6 cellular contexts compared by ENCODE assay signal in the genomic region with DNA sequence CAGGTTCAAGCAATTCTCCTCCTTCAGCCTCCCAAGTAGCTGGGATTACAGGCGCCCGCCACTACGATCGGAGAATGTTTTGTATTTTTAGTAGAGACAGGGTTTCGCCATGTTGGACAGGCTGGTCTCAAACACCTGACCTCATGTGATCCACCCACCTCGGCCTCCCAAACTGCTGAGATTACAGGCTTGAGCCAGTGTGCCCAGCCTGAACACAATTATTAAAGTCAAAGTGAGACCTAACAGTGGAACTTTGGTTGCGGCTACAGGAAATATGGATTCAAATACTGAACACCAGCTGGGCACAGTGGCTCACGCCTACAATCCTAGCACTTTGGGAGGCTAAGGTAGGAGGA. TPM values are rescaled to one million over a fixed set of nuclear protein-coding genes. Genes with fewer than 3 reads are reported as not detected.
A peak's percentile ranks its signal among the peaks of the same experiment; 100 is the strongest.
DNase-seq lines count a peak whose midpoint lies in the region; ATAC-seq and TF ChIP-seq lines count a peak whose summit lies in the region.
"Not testable (repeated sequence)": the region's sequence is repeated elsewhere in the genome, so short reads cannot be mapped to it uniquely, and the experiment has no call there.

No MANE protein-coding gene starts in this region.

- CTCF ChIA-PET in Panc1 (lab: Charles Lee), result not testable (repeated sequence)

- intact Hi-C loops in Panc1 (cut with micrococcal nuclease; ENCODE audit: unreplicated experiment); transverse colon (cut with DNase I; ENCODE audit: low total_unique reads): not testable (repeated sequence)

- peak overlapping the region; percentile 98 for H3K27ac Mint-ChIP-seq in chondrocyte (ENCODE audit: unreplicated experiment)
- H3K27ac Mint-ChIP-seq in nephron progenitor cell, result not testable (repeated sequence)

- H3K4me2 ChIP-seq in DOHH2 (ENCODE audit: low read length), result peak overlapping the region; percentile 92

- in situ Hi-C loops in Panc1 (cut with HindIII; ENCODE audit: low pct_unique_long_range_greater_than_20kb, low sequenced_read_pairs); transverse colon (cut with MboI; ENCODE audit: low pct_ligation_motif_present in 1 of 4, low pct_unique_long_range_greater_than_20kb in 1 of 4, low sequenced_read_pairs in 3 of 4): not testable (repeated sequence)

- H3K4me3 Mint-ChIP-seq in activated T-cell treated with anti-CD3 and anti-CD28 coated beads, Interleukin-2, amount 50 U/mL, for 4 hours, result peak overlapping the region; percentile 94
- H3K4me3 Mint-ChIP-seq in chondrocyte (ENCODE audit: unreplicated experiment) (peak overlapping the region; percentile 35), nephron progenitor cell (peak overlapping the region; percentile 91)

- peaks cover 39% of the 10 kb centered on the region for H3K79me2 ChIP-seq in DOHH2 (ENCODE audit: control insufficient read depth, low read length)

- H3K9me3 Mint-ChIP-seq in activated T-cell treated with anti-CD3 and anti-CD28 coated beads, Interleukin-2, amount 50 U/mL, for 4 hours; chondrocyte (ENCODE audit: low read depth); nephron progenitor cell: not testable (repeated sequence)

- POLR2A ChIA-PET in Panc1 (lab: Charles Lee), result not testable (repeated sequence)

- peaks cover 21% of the 10 kb centered on the region for H3K4me1 Mint-ChIP-seq in activated T-cell treated with anti-CD3 and anti-CD28 coated beads, Interleukin-2, amount 50 U/mL, for 4 hours (ENCODE audit: low read depth)
- H3K4me1 Mint-ChIP-seq in chondrocyte (ENCODE audit: low read depth) (peaks cover 39% of the 10 kb centered on the region), nephron progenitor cell (peaks cover 52% of the 10 kb centered on the region)

- not testable (repeated sequence) for TF ChIP-seq CTCF in DOHH2 (IDR thresholded peaks at IDR 0.05; ENCODE audit: low read depth, low read length, poor library complexity, severe bottlenecking); Panc1 (IDR thresholded peaks at IDR 0.05); chondrocyte (IDR thresholded peaks at IDR 0.05); nephron progenitor cell (IDR thresholded peaks at IDR 0.05); transverse colon (IDR thresholded peaks at IDR 0.05)

- not testable (repeated sequence) for DNase-seq in Panc1 (ENCODE audit: low read depth, low spot score); activated T-cell treated with anti-CD3 and anti-CD28 coated beads, Interleukin-2, amount 50 U/mL, for 4 hours; chondrocyte (ENCODE audit: low spot score); nephron progenitor cell; transverse colon

- WGBS in transverse colon (ENCODE audit: low coverage in 1 of 2), 2 donors, result 95% methylated on average over 8 of the region's 8 CpGs; no CpG with 5 or more reads in 1 of the 2 donors

- H3K27me3 ChIP-seq in DOHH2 (ENCODE audit: control insufficient read depth, low read length); Panc1 (ENCODE audit: control insufficient read depth, insufficient read depth, low read length); transverse colon: not testable (repeated sequence)

- H4K20me1 ChIP-seq in DOHH2 (ENCODE audit: control insufficient read depth, insufficient read depth, low read depth, low read length), result not testable (repeated sequence)

- H3K9me3 ChIP-seq in DOHH2 (ENCODE audit: control insufficient read depth, insufficient read depth, low read length); Panc1 (ENCODE audit: control insufficient read depth, insufficient read depth, low read depth, low read length); transverse colon: not testable (repeated sequence)

- not testable (repeated sequence) for TF ChIP-seq EP300 in transverse colon (IDR thresholded peaks at IDR 0.05; ENCODE audit: low read depth)

- peaks cover 40% of the 10 kb centered on the region for H3F3A ChIP-seq in DOHH2 (ENCODE audit: control insufficient read depth, insufficient read depth)

- TF ChIP-seq POLR2A in transverse colon (IDR thresholded peaks at IDR 0.05), result not testable (repeated sequence)

- not testable (repeated sequence) for BruUV-seq in Panc1 (replicated peaks; lab: Mats Ljungman, UMichigan)

- peaks cover 66% of the 10 kb centered on the region for H3K4me1 ChIP-seq in DOHH2 (ENCODE audit: control insufficient read depth, low read length)
- peaks cover 32% of the 10 kb centered on the region for H3K4me1 ChIP-seq in Panc1 (ENCODE audit: control insufficient read depth, insufficient read depth, low read length)
- H3K4me1 ChIP-seq in transverse colon, result peaks cover 6 to 28% (median 13%) of the 10 kb centered on the region in 4 donors

- H3K9me2 ChIP-seq in DOHH2 (replicated peaks; ENCODE audit: control insufficient read depth, low read length), result not testable (repeated sequence)

- H3K4me3 ChIP-seq in DOHH2 (ENCODE audit: low read length), result peak overlapping the region; percentile 98
- H3K4me3 ChIP-seq in Panc1 (ENCODE audit: low read depth in 2 of 2, low read length in 2 of 2), result peak overlapping the region in 1 of 2 experiments; percentile 24; a peak in 1 of 4 replicates
- not testable (repeated sequence) for H3K4me3 ChIP-seq in transverse colon

- ATAC-seq in Panc1; activated T-cell treated with anti-CD3 and anti-CD28 coated beads, Interleukin-2, amount 50 U/mL, for 4 hours: not testable (repeated sequence)

- H3K36me3 Mint-ChIP-seq in activated T-cell treated with anti-CD3 and anti-CD28 coated beads, Interleukin-2, amount 50 U/mL, for 4 hours (ENCODE audit: insufficient read depth); chondrocyte (ENCODE audit: low read depth); nephron progenitor cell (ENCODE audit: low read depth): not testable (repeated sequence)

- not testable (repeated sequence) for H3K27me3 Mint-ChIP-seq in activated T-cell treated with anti-CD3 and anti-CD28 coated beads, Interleukin-2, amount 50 U/mL, for 4 hours (ENCODE audit: low read depth); chondrocyte (ENCODE audit: low read depth); nephron progenitor cell (ENCODE audit: low read depth, poor library complexity)

- H3K36me3 ChIP-seq in DOHH2 (ENCODE audit: control insufficient read depth, low read length), result peaks cover 22% of the 10 kb centered on the region
- H3K36me3 ChIP-seq in Panc1 (ENCODE audit: control insufficient read depth, insufficient read depth, low read length); transverse colon: not testable (repeated sequence)

- peak overlapping the region; percentile 91 for H3K27ac ChIP-seq in DOHH2 (ENCODE audit: low read depth, low read length)
- H3K27ac ChIP-seq in Panc1 (ENCODE audit: low read length), result peak overlapping the region; percentile 96
- peak overlapping the region in 3 of 4 donors; percentile 50 to 95 (median 94) for H3K27ac ChIP-seq in transverse colon

RNA-seq across cellular contexts. Expression of gene MTX1, which starts 16.9 kb away (rescaled TPM):
- 53.6 TPM for total RNA-seq in Panc1 (2021; ENCODE audit: unreplicated experiment)
- polyA plus RNA-seq in Panc1 (2012; ENCODE audit: insufficient read length), result 87.4 TPM
- total RNA-seq in activated T-cell treated with anti-CD3 and anti-CD28 coated beads, Interleukin-2, amount 50 U/mL, for 4 hours, result 10 to 100 TPM; 77.4 to 88.6 (median 77.7) TPM
- total RNA-seq in chondrocyte, result 28.2 to 49.1 TPM (median 29.8 TPM) in 3 replicates
- total RNA-seq in transverse colon, result 10 to 100 TPM; 24.3 to 64.0 (median 46.0) TPM

RNA-seq across cellular contexts. Expression of gene THBS3, which starts 17.7 kb away (rescaled TPM):
- total RNA-seq in Panc1 (2021; ENCODE audit: unreplicated experiment) (35.9 TPM), chondrocyte (112 to 127 TPM (median 118 TPM) in 3 replicates), transverse colon (10 to 100 TPM; 19.2 to 37.8 (median 27.0) TPM)
- 40.8 TPM for polyA plus RNA-seq in Panc1 (2012; ENCODE audit: insufficient read length)
- 1 to 10 TPM; 3.0 to 4.1 (median 3.7) TPM for total RNA-seq in activated T-cell treated with anti-CD3 and anti-CD28 coated beads, Interleukin-2, amount 50 U/mL, for 4 hours

RNA-seq across cellular contexts. Expression of gene ENTREP3, which starts 29.9 kb away (rescaled TPM):
- total RNA-seq in Panc1 (2021; ENCODE audit: unreplicated experiment), result 94.7 TPM
- 122 TPM for polyA plus RNA-seq in Panc1 (2012; ENCODE audit: insufficient read length)
- 10 to 100 TPM; 31.7 to 41.3 (median 39.8) TPM for total RNA-seq in activated T-cell treated with anti-CD3 and anti-CD28 coated beads, Interleukin-2, amount 50 U/mL, for 4 hours
- total RNA-seq in chondrocyte, result 34.0 to 42.8 TPM (median 42.8 TPM) in 3 replicates
- total RNA-seq in transverse colon, result 10 to 100 TPM in 3 of 4 donors, 1 to 10 TPM in 1; 9.0 to 21.9 (median 15.7) TPM

RNA-seq across cellular contexts. Expression of gene SCAMP3, which starts 36.8 kb away (rescaled TPM):
- total RNA-seq in Panc1 (2021; ENCODE audit: unreplicated experiment), result 200 TPM
- 232 TPM for polyA plus RNA-seq in Panc1 (2012; ENCODE audit: insufficient read length)
- 100 to 1,000 TPM; 193 to 214 (median 208) TPM for total RNA-seq in activated T-cell treated with anti-CD3 and anti-CD28 coated beads, Interleukin-2, amount 50 U/mL, for 4 hours
- 68.3 to 77.1 TPM (median 71.4 TPM) in 3 replicates for total RNA-seq in chondrocyte
- 10 to 100 TPM in 3 of 4 donors, 1 to 10 TPM in 1; 7.8 to 61.3 (median 35.2) TPM for total RNA-seq in transverse colon

RNA-seq across cellular contexts. Expression of gene CLK2, which starts 47.9 kb away (rescaled TPM):
- total RNA-seq in Panc1 (2021; ENCODE audit: unreplicated experiment) (43.6 TPM), chondrocyte (36.7 to 50.2 TPM (median 37.0 TPM) in 3 replicates), transverse colon (10 to 100 TPM; 31.9 to 92.9 (median 51.5) TPM)
- 38.2 TPM for polyA plus RNA-seq in Panc1 (2012; ENCODE audit: insufficient read length)
- total RNA-seq in activated T-cell treated with anti-CD3 and anti-CD28 coated beads, Interleukin-2, amount 50 U/mL, for 4 hours, result 10 to 100 TPM; 64.2 to 68.4 (median 66.3) TPM

Comparison
In these comparisons a context has a peak if more than half of its experiments do, and no peak if none do; other contexts are left out.
1. H3K4me3 Mint-ChIP-seq: peak in every context shown above with its lines; median percentile 94 in activated T-cell treated with anti-CD3 and anti-CD28 coated beads, Interleukin-2, amount 50 U/mL, for 4 hours; 91 in nephron progenitor cell; 35 in chondrocyte.